ENCODE assay signal across 22 cellular contexts in genomic region chr9:36823466-36823865, GRCh38.
"Had no signal": no experiment of that assay in that cellular context is flagged by ENCODE, and none has a peak within 500 bp of the region (broad histone marks: within the 10 kb centered on the region; RNA-seq: fewer than 3 reads in every experiment).

No MANE protein-coding gene starts in this region.

- H3K36me3 Mint-ChIP-seq: natural killer cell; stimulated activated naive B cell treated with anti-CD40 and anti-IgM and Interleukin-4, amounts not matched to agents 10 μg/mL and 1 μg/mL and 100 μg/mL, for 72 hours had no signal

- H3K9me3 Mint-ChIP-seq: effector memory CD8-positive, alpha-beta T cell; immature natural killer cell; natural killer cell; neural crest cell; stimulated activated naive B cell treated with anti-CD40 and anti-IgM and Interleukin-4, amounts not matched to agents 10 μg/mL and 1 μg/mL and 100 μg/mL, for 72 hours; stimulated activated naive CD8-positive, alpha-beta T cell treated with anti-CD3 and anti-CD28 coated beads, Interleukin-15, Interleukin-2, amounts not matched to agents 100 ng/mL and 50 ng/mL, for 24 hours had no signal

- ATAC-seq: effector memory CD8-positive, alpha-beta T cell; left colon; lower lobe of right lung; natural killer cell; right lobe of liver; stimulated activated naive B cell treated with anti-CD40 and anti-IgM and Interleukin-4, amounts not matched to agents 10 μg/mL and 1 μg/mL and 100 μg/mL, for 72 hours; upper lobe of right lung had no signal

- H3K27ac Mint-ChIP-seq: effector memory CD8-positive, alpha-beta T cell; natural killer cell; progenitor cell of endocrine pancreas; stimulated activated naive CD8-positive, alpha-beta T cell treated with anti-CD3 and anti-CD28 coated beads, Interleukin-15, Interleukin-2, amounts not matched to agents 100 ng/mL and 50 ng/mL, for 24 hours had no signal

- DNase-seq: cortex of kidney; effector memory CD8-positive, alpha-beta T cell; erythroblast; esophagus squamous epithelium; foreskin melanocyte; hypothalamus; immature natural killer cell; islet precursor cell; kidney glomerular epithelial cell; left colon; left ventricle myocardium inferior; lower lobe of right lung; natural killer cell; right lobe of liver; stimulated activated CD4-positive, alpha-beta T cell treated with anti-CD3 and anti-CD28 coated beads, Interleukin-2, amount 100 ng/mL, for 48 hours; stimulated activated naive B cell treated with anti-CD40 and anti-IgM and Interleukin-4, amounts not matched to agents 10 μg/mL and 1 μg/mL and 100 μg/mL, for 72 hours; transverse colon; uterus had no signal

- H3K4me3 Mint-ChIP-seq: effector memory CD8-positive, alpha-beta T cell; immature natural killer cell; natural killer cell; neural crest cell; stimulated activated naive B cell treated with anti-CD40 and anti-IgM and Interleukin-4, amounts not matched to agents 10 μg/mL and 1 μg/mL and 100 μg/mL, for 72 hours; stimulated activated naive CD8-positive, alpha-beta T cell treated with anti-CD3 and anti-CD28 coated beads, Interleukin-15, Interleukin-2, amounts not matched to agents 100 ng/mL and 50 ng/mL, for 24 hours had no signal
